ENCODE assay signal across 20 cellular contexts in genomic region chr15:89436560-89437311, GRCh38. TPM values are rescaled to one million over a fixed set of nuclear protein-coding genes. Genes with fewer than 3 reads are reported as not detected.
DNase-seq lines count a peak whose midpoint lies in the region; ATAC-seq, FAIRE-seq and TF ChIP-seq lines count a peak whose summit lies in the region.
"Had no signal": no experiment of that assay in that cellular context is flagged by ENCODE, and none has a peak within 500 bp of the region (broad histone marks: within the 10 kb centered on the region; RNA-seq: fewer than 3 reads in every experiment).

No MANE protein-coding gene starts in this region.

- H3K4me2 ChIP-seq in HepG2 (ENCODE audit: low read depth, low read length), result peak overlapping the region; percentile 26; the same call in 1 of the 2 replicates

- H3K4me3 Mint-ChIP-seq in WTC11, result no peak overlapping the region

- no peak overlapping the region for H3K27ac ChIP-seq in HepG2 (ENCODE audit: extremely low read length, insufficient read depth, low read length)
- H3K27ac ChIP-seq in WERI-Rb-1, result no peak overlapping the region
- H3K27ac ChIP-seq: SJSA1 had no signal

- CTCF ChIA-PET in WTC11 (lab: Charles Lee) (interaction anchor here (1.0 to 7.6 kb wide), 4 partner anchors 20 to 78 kb away, joined by 3 to 82 read pairs (median 5); no protein-coding TSS in a partner anchor), HepG2 (lab: Yijun Ruan, JAX; ENCODE audit: low intra/inter-chr PET ratio, low total read pairs) (no interaction called here)

- no peak overlapping the region for H2AFZ ChIP-seq in HepG2 (ENCODE audit: low read length)

- FAIRE-seq in HTR-8/SVneo (lab: Jason Lieb, UNC) (no peak), HepG2 (lab: Jason Lieb, UNC) (no peak)
- FAIRE-seq: GM12878 had no signal

- H3K9me3 ChIP-seq in HepG2 (ENCODE audit: low read length) (no peaks in the 10 kb centered on the region), WERI-Rb-1 (ENCODE audit: severe bottlenecking) (no peaks in the 10 kb centered on the region)
- H3K9me3 ChIP-seq: SJSA1 had no signal

- POLR2A ChIA-PET in WTC11 (lab: Charles Lee) (interaction anchor here (0.5 kb wide), 1 partner anchor 681 kb away, joined by 3 read pairs; no protein-coding TSS in a partner anchor), HepG2 (lab: Yijun Ruan, JAX) (no interaction called here)

- intact Hi-C loops in HepG2 (cut with micrococcal nuclease; ENCODE audit: unreplicated experiment), result no loop called here

- TF ChIP-seq CTCF in WTC11 (IDR thresholded peaks at IDR 0.05) (no peak), HepG2 (CRISPR knock-in tag; IDR thresholded peaks at IDR 0.05) (0 out of 2 replicates have a peak, but pooled peaks have one; percentile 16), WERI-Rb-1 (IDR thresholded peaks at IDR 0.05; ENCODE audit: low read depth, low read length) (no peak)

- TF ChIP-seq POLR2A in HepG2 (IDR thresholded peaks at IDR 0.05; ENCODE audit: insufficient read depth in 1 of 2, low read depth in 2 of 2, low read length in 2 of 2), result no peak

- H3K36me3 ChIP-seq in HepG2 (replicated peaks in 1 of 2; ENCODE audit: control insufficient read depth in 1 of 2, insufficient read depth in 2 of 2, low read length in 2 of 2) (no peaks in the 10 kb centered on the region), WERI-Rb-1 (no peaks in the 10 kb centered on the region)
- H3K36me3 ChIP-seq: SJSA1 had no signal

- H3K4me3 ChIP-seq in HepG2 (replicated peaks in 1 of 3; ENCODE audit: insufficient read depth in 1 of 3, low read depth in 2 of 3, low read length in 3 of 3), result no peak overlapping the region
- H3K4me3 ChIP-seq in WERI-Rb-1 (ENCODE audit: low read depth, low read length), result no peak overlapping the region
- H3K4me3 ChIP-seq: GM12878, SJSA1 had no signal

- peaks cover 10% of the 10 kb centered on the region for H3K4me1 ChIP-seq in HepG2 (ENCODE audit: insufficient read depth, low read length)
- H3K4me1 ChIP-seq: SJSA1 had no signal

- H3K9me3 Mint-ChIP-seq in WTC11, result no peaks in the 10 kb centered on the region

- BruUV-seq in HepG2 (replicated peaks; lab: Mats Ljungman, UMichigan), result no TSS peak

- H3K27me3 ChIP-seq in HepG2 (ENCODE audit: control insufficient read depth in 1 of 2, insufficient read depth in 2 of 2, low read length in 2 of 2), result peaks cover 4 to 52% of the 10 kb centered on the region in 2 experiments; a peak in 4 of 5 replicates
- H3K27me3 ChIP-seq in WERI-Rb-1 (ENCODE audit: insufficient read depth, low read depth, severe bottlenecking), result no peaks in the 10 kb centered on the region

- H4K20me1 ChIP-seq in HepG2 (ENCODE audit: insufficient read depth, low read length), result no peaks in the 10 kb centered on the region

- H3K27me3 Mint-ChIP-seq in WTC11 (ENCODE audit: low read depth), result peaks cover 24% of the 10 kb centered on the region

- TF ChIP-seq RAD21 in HepG2 (CRISPR knock-in tag; IDR thresholded peaks at IDR 0.05), result no peak

- 16% methylated on average over 6 of the region's 7 CpGs for WGBS in HepG2 (ENCODE audit: low lambda C conversion rate)

- no peaks in the 10 kb centered on the region for H3K79me2 ChIP-seq in HepG2 (ENCODE audit: insufficient read depth, low read length)

- H3K9ac ChIP-seq in HepG2 (ENCODE audit: insufficient read depth, low read depth, low read length), result no peak overlapping the region

- TF ChIP-seq EP300 in HepG2 (IDR thresholded peaks at IDR 0.05; ENCODE audit: low read depth in 2 of 2, low read length in 2 of 2) (no peak), HepG2 (CRISPR knock-in tag; IDR thresholded peaks at IDR 0.05; ENCODE audit: borderline replicate concordance) (no peak)

- ATAC-seq in WTC11, result peak; percentile 59
- peak; percentile 85 for ATAC-seq in HepG2
- no peak for ATAC-seq in HG03378 (IDR thresholded peaks at IDR 0.05; ENCODE audit: unreplicated experiment)
- ATAC-seq: GM12878 had no signal

- no peaks in the 10 kb centered on the region for H3K36me3 Mint-ChIP-seq in WTC11

- H3K4me1 Mint-ChIP-seq in WTC11, result peaks cover 12% of the 10 kb centered on the region

- in situ Hi-C loops in HepG2 (cut with HindIII; ENCODE audit: extremely low pct_ligation_motif_present, low pct_unique_long_range_greater_than_20kb), result no loop called here

- DNase-seq in EL, result peak; percentile 49
- DNase-seq in HTR-8/SVneo (ENCODE audit: insufficient read length, low spot score), result peak; percentile 25
- no peak for DNase-seq in WTC11 (ENCODE audit: low spot score)
- DNase-seq in HepG2 (ENCODE audit: low spot score), result peak; percentile 50
- DNase-seq in stimulated activated CD4-positive, alpha-beta T cell treated with anti-CD3 and anti-CD28 coated beads, Interleukin-15, amount 100 ng/mL, for 24 hours, result no peak
- no peak for DNase-seq in WERI-Rb-1
- DNase-seq in NCI-H187 (lab: John Stamatoyannopoulos, UW), result no peak
- DNase-seq: AML-193, COR-L47, GDM1, GOT3, KBM-7, NCI-H1048, NCI-H1436 treated with DMSO at 0.1 percent for 48 hours, NCI-H2081 treated with DMSO at 0.1 percent for 48 hours, NCI-H510A, NCI-H774 had no signal

- no peak overlapping the region; the same call in 1 of the 2 replicates for H3K27ac Mint-ChIP-seq in WTC11

TF ChIP-seq in WTC11, 78 proteins besides CTCF, POLR2A, EP300 and RAD21:
- TF ChIP-seq ZNF263 (CRISPR knock-in tag; IDR thresholded peaks at IDR 0.05; ENCODE audit: low read depth), result peak; percentile 59; the same call in 1 of the 2 replicates
- TF ChIP-seq CBFB (CRISPR knock-in tag; IDR thresholded peaks at IDR 0.05; ENCODE audit: low read depth), result no peak
- no peak for TF ChIP-seq NFATC4 (CRISPR knock-in tag; IDR thresholded peaks at IDR 0.05)
- TF ChIP-seq, protein P1, sequence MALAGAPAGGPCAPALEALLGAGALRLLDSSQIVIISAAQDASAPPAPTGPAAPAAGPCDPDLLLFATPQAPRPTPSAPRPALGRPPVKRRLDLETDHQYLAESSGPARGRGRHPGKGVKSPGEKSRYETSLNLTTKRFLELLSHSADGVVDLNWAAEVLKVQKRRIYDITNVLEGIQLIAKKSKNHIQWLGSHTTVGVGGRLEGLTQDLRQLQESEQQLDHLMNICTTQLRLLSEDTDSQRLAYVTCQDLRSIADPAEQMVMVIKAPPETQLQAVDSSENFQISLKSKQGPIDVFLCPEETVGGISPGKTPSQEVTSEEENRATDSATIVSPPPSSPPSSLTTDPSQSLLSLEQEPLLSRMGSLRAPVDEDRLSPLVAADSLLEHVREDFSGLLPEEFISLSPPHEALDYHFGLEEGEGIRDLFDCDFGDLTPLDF (CRISPR knock-in tag; IDR thresholded peaks at IDR 0.05), result no peak
- no peak for TF ChIP-seq ATF1 (CRISPR knock-in tag; IDR thresholded peaks at IDR 0.05)
- no peak for TF ChIP-seq NR3C1 (CRISPR knock-in tag; conservative IDR thresholded peaks at IDR 0.05; ENCODE audit: low read depth)

TF ChIP-seq in HepG2, 621 proteins besides CTCF, POLR2A, EP300 and RAD21 (continues in another document):
- TF ChIP-seq THAP8 (CRISPR knock-in tag; IDR thresholded peaks at IDR 0.05; ENCODE audit: borderline replicate concordance) (no peak), ZNF263 (CRISPR knock-in tag; IDR thresholded peaks at IDR 0.05) (peak; percentile 95), ZFP36L2 (CRISPR knock-in tag; IDR thresholded peaks at IDR 0.05) (no peak), HNF4G (IDR thresholded peaks at IDR 0.05; ENCODE audit: borderline replicate concordance, low read depth, low read length) (peak; percentile 24; the same call in 1 of the 2 replicates), HNF4G (CRISPR knock-in tag; IDR thresholded peaks at IDR 0.05; ENCODE audit: borderline replicate concordance, low read depth) (no peak)
- TF ChIP-seq, protein P2, sequence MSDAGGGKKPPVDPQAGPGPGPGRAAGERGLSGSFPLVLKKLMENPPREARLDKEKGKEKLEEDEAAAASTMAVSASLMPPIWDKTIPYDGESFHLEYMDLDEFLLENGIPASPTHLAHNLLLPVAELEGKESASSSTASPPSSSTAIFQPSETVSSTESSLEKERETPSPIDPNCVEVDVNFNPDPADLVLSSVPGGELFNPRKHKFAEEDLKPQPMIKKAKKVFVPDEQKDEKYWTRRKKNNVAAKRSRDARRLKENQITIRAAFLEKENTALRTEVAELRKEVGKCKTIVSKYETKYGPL (CRISPR knock-in tag; IDR thresholded peaks at IDR 0.05), result no peak

RNA-seq across cellular contexts. Expression of gene RHCG, which starts 59.6 kb away (rescaled TPM):
- total RNA-seq in WTC11 (2021), result 0.23 to 0.37 TPM (median 0.31 TPM) in 3 replicates
- not detected in 2 replicates for total RNA-seq in HepG2 (2016; rRNA removed; fragmentation: Illumina TruSeq; extraction: Trizol)
- not detected in 2 replicates for total RNA-seq in HepG2 (2016; cell fraction: cytosol; rRNA removed; fragmentation: Illumina TruSeq; extraction: Trizol; ENCODE audit: low read depth)
- not detected in 2 replicates for total RNA-seq in HepG2 (2016; cell fraction: insoluble cytoplasmic fraction; rRNA removed; fragmentation: Illumina TruSeq; extraction: Trizol)
- not detected in 2 replicates for total RNA-seq in HepG2 (2016; cell fraction: membrane; rRNA removed; fragmentation: Illumina TruSeq; extraction: Trizol)
- total RNA-seq in HepG2 (2016; cell fraction: nucleus; rRNA removed; fragmentation: Illumina TruSeq; extraction: Trizol), result not detected in 2 replicates
- polyA plus RNA-seq in HepG2 (2011; rRNA removed), result not detected in 2 replicates
- polyA plus RNA-seq in HepG2 (2011; cell fraction: cytosol; rRNA removed), result not detected in 2 replicates
- not detected in 2 replicates for polyA plus RNA-seq in HepG2 (2011; cell fraction: nucleus; rRNA removed)
- not detected in 2 replicates for polyA plus RNA-seq in HepG2 (2012)
- polyA plus RNA-seq in HepG2 (2016; cell fraction: cytosol; fragmentation: Illumina TruSeq; extraction: Trizol; ENCODE audit: low read depth), result not detected in 2 replicates
- polyA plus RNA-seq in HepG2 (2016; cell fraction: insoluble cytoplasmic fraction; fragmentation: Illumina TruSeq; extraction: Trizol; ENCODE audit: low read depth), result not detected in 2 replicates
- polyA plus RNA-seq in HepG2 (2016; cell fraction: membrane; fragmentation: Illumina TruSeq; extraction: Trizol; ENCODE audit: low read depth), result not detected in 2 replicates
- not detected in 2 replicates for polyA plus RNA-seq in HepG2 (2016; cell fraction: nucleus; fragmentation: Illumina TruSeq; extraction: Trizol; ENCODE audit: insufficient read depth, low read depth)
- polyA minus RNA-seq in HepG2 (2011; rRNA and poly(A)+ RNA removed; ENCODE audit: low replicate concordance), result 0.33 TPM in 1 of 2 replicates, not detected in the other
- polyA minus RNA-seq in HepG2 (2011; cell fraction: cytosol; rRNA and poly(A)+ RNA removed), result not detected in 2 replicates
- not detected in 2 replicates for polyA minus RNA-seq in HepG2 (2011; cell fraction: nucleus; rRNA and poly(A)+ RNA removed)
- total RNA-seq: SJSA1 had no signal

Comparison
In these comparisons a context has a peak if more than half of its experiments do, and no peak if none do; other contexts are left out.
1. DNase-seq: peak in EL (single experiment), HTR-8/SVneo (single experiment) and HepG2 (single experiment); none in WTC11 (single experiment), stimulated activated CD4-positive, alpha-beta T cell treated with anti-CD3 and anti-CD28 coated beads, Interleukin-15, amount 100 ng/mL, for 24 hours (single experiment), WERI-Rb-1 (single experiment) and NCI-H187 (0 of 2).